8 cellular contexts compared by ENCODE assay signal in the genomic region with DNA sequence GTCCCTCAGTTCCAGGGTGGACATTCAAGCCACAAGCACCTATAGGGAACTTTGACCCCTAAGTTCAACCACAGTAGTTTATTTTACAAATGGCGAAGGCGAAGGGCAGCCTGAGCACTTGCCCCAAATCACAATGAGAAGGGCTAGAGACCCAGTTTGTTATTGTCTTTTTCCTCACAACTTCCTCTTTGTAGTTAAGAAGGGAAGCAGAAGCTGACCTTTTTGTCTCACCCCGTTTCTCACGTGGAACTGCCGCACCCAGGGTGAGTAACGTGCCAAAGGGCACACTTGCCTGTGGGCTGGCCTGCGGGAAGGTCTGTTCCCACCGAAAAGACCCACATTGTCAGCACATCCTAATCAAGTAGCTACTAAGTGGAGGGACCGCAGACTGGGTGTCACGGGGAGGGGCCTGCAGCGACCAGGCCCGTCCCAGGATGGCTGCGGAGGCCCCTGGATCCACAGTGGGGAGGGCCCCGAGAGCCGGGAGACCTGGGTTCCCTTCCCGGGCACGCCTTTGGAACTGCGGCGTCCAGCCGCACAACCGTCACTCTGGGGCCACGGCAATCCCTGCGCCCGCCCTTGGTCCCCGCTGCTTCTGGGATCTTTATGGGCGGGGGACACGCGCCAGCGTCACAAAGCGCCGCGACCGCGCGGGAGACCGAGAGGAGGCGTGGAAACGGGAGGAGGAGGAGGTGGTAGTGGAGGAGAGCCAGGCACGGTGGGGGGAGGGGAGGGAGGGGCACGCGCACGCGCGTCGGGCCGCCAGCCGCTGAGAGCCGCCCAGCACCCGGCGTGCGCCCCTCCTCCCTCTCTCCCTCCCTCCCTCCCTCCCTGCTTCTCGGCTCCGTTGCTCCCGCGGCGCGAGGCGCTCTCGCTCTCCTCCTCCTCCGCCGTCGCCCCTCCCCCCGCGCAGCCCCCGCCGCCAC. TPM values are rescaled to one million over a fixed set of nuclear protein-coding genes. Genes with fewer than 3 reads are reported as not detected.
DNase-seq lines count a peak whose midpoint lies in the region; ATAC-seq, FAIRE-seq and TF ChIP-seq lines count a peak whose summit lies in the region.

TSS of gene UBE2R2 (plus strand) at position 834 of the 926 bp plus-strand sequence. CDS start 598 bp downstream, outside the sequence.

- peaks cover 56% of the 10 kb centered on the region for H3K79me2 ChIP-seq in Loucy (ENCODE audit: insufficient read depth, low read length)

- no peaks in the 10 kb centered on the region for H3K9me3 ChIP-seq in Loucy (ENCODE audit: insufficient read depth, low read depth, low read length)
- H3K9me3 ChIP-seq in RWPE2 (ENCODE audit: severe bottlenecking) = no peaks in the 10 kb centered on the region

- peak within 1 kb of the TSS; percentile 89 for H3K4me3 ChIP-seq in Loucy (ENCODE audit: low read length, poor library complexity, severe bottlenecking)
- H3K4me3 ChIP-seq in RWPE2 (ENCODE audit: severe bottlenecking) = peak within 1 kb of the TSS; percentile 83
- H3K4me3 ChIP-seq in fibroblast of mammary gland (ENCODE audit: control insufficient read depth, low read depth, low read length) = peak within 1 kb of the TSS; percentile 65

- peak within 1 kb of the TSS; percentile 89 for H3K27ac ChIP-seq in RWPE2 (ENCODE audit: poor library complexity, severe bottlenecking)

- H4K20me1 ChIP-seq in Loucy (ENCODE audit: insufficient read depth, low read length, poor library complexity, severe bottlenecking) = peaks cover 34% of the 10 kb centered on the region

- peak within 1 kb of the TSS; percentile 82 for H3K4me3 Mint-ChIP-seq in activated T-helper 2 cell treated with anti-CD3 and anti-CD28 coated beads, Interferon-gamma antibody, Interleukin-2, Interleukin-4, amounts not matched to agents 10 μg/mL and 5 μg/mL and 100 μg/mL, durations not matched to agents 14 hours and 24 hours and 36 hours (ENCODE audit: low read depth)
- peak within 1 kb of the TSS; percentile 93 for H3K4me3 Mint-ChIP-seq in natural killer cell

- H3K27me3 Mint-ChIP-seq in activated T-helper 2 cell treated with anti-CD3 and anti-CD28 coated beads, Interferon-gamma antibody, Interleukin-2, Interleukin-4, amounts not matched to agents 10 μg/mL and 5 μg/mL and 100 μg/mL, durations not matched to agents 14 hours and 24 hours and 36 hours (ENCODE audit: low read depth) = peaks cover 2% of the 10 kb centered on the region
- H3K27me3 Mint-ChIP-seq in natural killer cell (ENCODE audit: low read depth in 2 of 2) = no peaks in the 10 kb centered on the region

- no peaks in the 10 kb centered on the region; the same call in 1 of the 2 replicates for H3F3A ChIP-seq in Loucy (ENCODE audit: low read depth)

- no peaks in the 10 kb centered on the region for H3K9me2 ChIP-seq in Loucy (replicated peaks; ENCODE audit: low read depth, low read length)

- H3K36me3 Mint-ChIP-seq in activated T-helper 2 cell treated with anti-CD3 and anti-CD28 coated beads, Interferon-gamma antibody, Interleukin-2, Interleukin-4, amounts not matched to agents 10 μg/mL and 5 μg/mL and 100 μg/mL, durations not matched to agents 14 hours and 24 hours and 36 hours (ENCODE audit: low read depth) = peaks cover 18% of the 10 kb centered on the region
- no peaks in the 10 kb centered on the region for H3K36me3 Mint-ChIP-seq in natural killer cell

- H3K9me3 Mint-ChIP-seq in activated T-helper 2 cell treated with anti-CD3 and anti-CD28 coated beads, Interferon-gamma antibody, Interleukin-2, Interleukin-4, amounts not matched to agents 10 μg/mL and 5 μg/mL and 100 μg/mL, durations not matched to agents 14 hours and 24 hours and 36 hours = no peaks in the 10 kb centered on the region
- no peaks in the 10 kb centered on the region for H3K9me3 Mint-ChIP-seq in natural killer cell

- H3K4me1 ChIP-seq in Loucy (ENCODE audit: insufficient read depth, low read length, poor library complexity, severe bottlenecking) (peaks cover 43% of the 10 kb centered on the region), RWPE2 (ENCODE audit: insufficient read depth, poor library complexity, severe bottlenecking) (peaks cover 32% of the 10 kb centered on the region)

- H3K27me3 ChIP-seq in Loucy (ENCODE audit: insufficient read depth, low read length, poor library complexity, severe bottlenecking) = no peaks in the 10 kb centered on the region
- no peaks in the 10 kb centered on the region for H3K27me3 ChIP-seq in RWPE2 (ENCODE audit: insufficient read depth, poor library complexity, severe bottlenecking)

- peak within 1 kb of the TSS; percentile 98 for H2AFZ ChIP-seq in Loucy (ENCODE audit: low read length)

- H3K36me3 ChIP-seq in Loucy (ENCODE audit: insufficient read depth, low read length) (no peaks in the 10 kb centered on the region), RWPE2 (ENCODE audit: low read depth) (no peaks in the 10 kb centered on the region; the same call in 1 of the 2 replicates)

- DNase-seq in EH (ENCODE audit: low read depth) = peak; percentile 93
- DNase-seq in H54 (ENCODE audit: insufficient read length, low spot score) = peak; percentile 71
- peak; percentile 83 for DNase-seq in RWPE2 (ENCODE audit: low spot score)
- peak; percentile 91 for DNase-seq in activated T-helper 2 cell treated with anti-CD3 and anti-CD28 coated beads, Interferon-gamma antibody, Interleukin-2, Interleukin-4, amounts not matched to agents 10 μg/mL and 5 μg/mL and 100 μg/mL, durations not matched to agents 14 hours and 24 hours and 36 hours (ENCODE audit: low spot score)
- DNase-seq in fibroblast of mammary gland (ENCODE audit: low read depth) = peak; percentile 88
- peak; percentile 83 for DNase-seq in natural killer cell
- DNase-seq in stimulated activated naive CD4-positive, alpha-beta T cell treated with Interleukin-2 at 50 U/mL for 16 hours (lab: John Stamatoyannopoulos, UW) = peak; percentile 94

- FAIRE-seq in H54 (lab: Jason Lieb, UNC) = peak; percentile 45

- TF ChIP-seq CTCF in Loucy (conservative IDR thresholded peaks at IDR 0.05; ENCODE audit: low read length) = no peak
- TF ChIP-seq CTCF in RWPE2 (IDR thresholded peaks at IDR 0.05; ENCODE audit: poor library complexity, severe bottlenecking) = no peak
- TF ChIP-seq CTCF in fibroblast of mammary gland (conservative IDR thresholded peaks at IDR 0.05; ENCODE audit: control insufficient read depth, insufficient read depth, low read depth, low read length) = no peak
- TF ChIP-seq CTCF in natural killer cell (IDR thresholded peaks at IDR 0.05) = no peak

- intact Hi-C loops in activated T-helper 2 cell treated with anti-CD3 and anti-CD28 coated beads, Interferon-gamma antibody, Interleukin-2, Interleukin-4, amounts not matched to agents 10 μg/mL and 5 μg/mL and 100 μg/mL, durations not matched to agents 14 hours and 24 hours and 36 hours (cut with micrococcal nuclease) = loop anchor here (1.0 kb wide), 1 partner anchor 233 kb away; no protein-coding TSS in a partner anchor
- intact Hi-C loops in natural killer cell (cut with micrococcal nuclease) = loop anchor here (2.0 to 5.0 kb wide), 3 partner anchors 68 to 561 kb away; partner anchors contain the start of gene MYORG

- peak within 1 kb of the TSS; percentile 89 for H3K27ac Mint-ChIP-seq in activated T-helper 2 cell treated with anti-CD3 and anti-CD28 coated beads, Interferon-gamma antibody, Interleukin-2, Interleukin-4, amounts not matched to agents 10 μg/mL and 5 μg/mL and 100 μg/mL, durations not matched to agents 14 hours and 24 hours and 36 hours
- peak within 1 kb of the TSS; percentile 90 to 91 for H3K27ac Mint-ChIP-seq in natural killer cell

- H3K4me2 ChIP-seq in Loucy (ENCODE audit: low read depth, low read length, poor library complexity, severe bottlenecking) = peak within 1 kb of the TSS; percentile 87

- peak; percentile 65 for ATAC-seq in RWPE2 (ENCODE audit: low read depth)
- peak; percentile 70 to 88 (median 78) for ATAC-seq in natural killer cell

- peak; percentile 23; the same call in 1 of the 2 replicates for TF ChIP-seq POLR2A in H54 (IDR thresholded peaks at IDR 0.05; ENCODE audit: low read depth, low read length)

- H3K4me1 Mint-ChIP-seq in activated T-helper 2 cell treated with anti-CD3 and anti-CD28 coated beads, Interferon-gamma antibody, Interleukin-2, Interleukin-4, amounts not matched to agents 10 μg/mL and 5 μg/mL and 100 μg/mL, durations not matched to agents 14 hours and 24 hours and 36 hours (ENCODE audit: low read depth) = peaks cover 38% of the 10 kb centered on the region
- peaks cover 52 to 60% of the 10 kb centered on the region in 2 donors for H3K4me1 Mint-ChIP-seq in natural killer cell

- peak within 1 kb of the TSS; percentile 91 for H3K9ac ChIP-seq in Loucy (ENCODE audit: low read depth, low read length, poor library complexity, severe bottlenecking)

RNA-seq across cellular contexts. Expression of gene UBE2R2, which starts in this region (rescaled TPM):
- 43.1 and 44.1 TPM in 2 replicates for total RNA-seq in activated T-helper 2 cell treated with anti-CD3 and anti-CD28 coated beads, Interferon-gamma antibody, Interleukin-2, Interleukin-4, amounts not matched to agents 10 μg/mL and 5 μg/mL and 100 μg/mL, durations not matched to agents 14 hours and 24 hours and 36 hours
- 10 to 100 TPM; 31.2 to 36.0 (median 31.9) TPM for total RNA-seq in natural killer cell

Comparison
In these comparisons a context has a peak if more than half of its experiments do, and no peak if none do; other contexts are left out.
1. Peak in every context shown above with its lines: DNase-seq, ATAC-seq, H3K4me3 ChIP-seq and H3K27ac ChIP-seq.